ENCODE assay signal across 8 cellular contexts in the genomic region with DNA sequence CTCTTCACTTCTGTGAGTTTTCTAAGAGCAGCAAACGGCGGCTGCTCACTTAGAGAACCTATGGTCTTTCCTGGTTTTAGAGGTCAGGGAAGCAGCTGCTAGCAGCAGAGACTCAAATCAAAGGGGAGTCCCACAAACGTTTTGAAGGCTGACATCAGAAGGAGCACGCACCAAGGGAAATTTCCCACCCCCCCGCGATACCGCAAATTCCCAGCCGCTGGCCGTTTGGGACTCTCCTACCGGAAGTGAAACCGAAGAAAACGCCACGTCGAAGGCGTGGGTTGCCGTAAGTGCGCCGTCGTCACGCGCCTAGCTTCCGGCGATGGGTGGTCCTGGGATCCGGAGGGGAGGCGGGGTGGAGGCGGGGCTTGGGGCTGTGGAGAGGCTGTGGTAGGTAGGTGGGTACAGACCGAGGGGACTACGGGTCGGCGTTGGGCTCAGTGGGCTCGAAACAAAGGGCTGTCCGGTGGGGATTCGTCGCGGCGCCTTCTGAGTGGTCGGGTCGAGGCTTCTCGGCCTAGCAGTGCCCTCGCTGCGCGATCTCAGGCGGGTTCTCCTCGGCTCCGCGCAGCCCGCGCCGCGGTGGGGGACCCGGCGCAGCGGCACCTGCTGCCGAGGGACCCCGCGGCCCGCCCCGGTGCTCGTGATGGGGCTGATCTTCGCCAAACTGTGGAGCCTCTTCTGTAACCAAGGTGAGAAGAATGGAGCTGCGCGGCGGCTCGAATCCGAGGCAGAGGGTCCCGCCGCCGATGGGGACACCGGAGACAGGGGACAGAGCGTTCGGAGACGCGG. TPM values are rescaled to one million over a fixed set of nuclear protein-coding genes. Genes with fewer than 3 reads are reported as not detected.
DNase-seq lines count a peak whose midpoint lies in the region; ATAC-seq and TF ChIP-seq lines count a peak whose summit lies in the region.

A gene with protein sequence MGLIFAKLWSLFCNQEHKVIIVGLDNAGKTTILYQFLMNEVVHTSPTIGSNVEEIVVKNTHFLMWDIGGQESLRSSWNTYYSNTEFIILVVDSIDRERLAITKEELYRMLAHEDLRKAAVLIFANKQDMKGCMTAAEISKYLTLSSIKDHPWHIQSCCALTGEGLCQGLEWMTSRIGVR (plus strand): TSS at position 440 of the 792 bp plus-strand sequence. CDS start 207 bp downstream, at position 647.

- peak within 1 kb of the TSS; percentile 95 for H4K91ac ChIP-seq in IMR-90 (ENCODE audit: insufficient read depth, low read depth, low read length)

- peak within 1 kb of the TSS; percentile 90; the same call in 2 of the 3 replicates for H2BK15ac ChIP-seq in IMR-90 (ENCODE audit: low read depth, low read length)

- H3K4ac ChIP-seq in IMR-90 (ENCODE audit: low read depth, low read length): peak within 1 kb of the TSS; percentile 92

- peak within 1 kb of the TSS; percentile 74 for H3K18ac ChIP-seq in IMR-90 (ENCODE audit: low read depth, low read length)

- peak; percentile 66 for DNase-seq in DMS 273 treated with DMSO at 0.1 percent for 48 hours (lab: John Stamatoyannopoulos, UW)
- DNase-seq in IMR-90: peak; percentile 99
- peak; percentile 97 for DNase-seq in OCI-M1 (lab: John Stamatoyannopoulos, UW)
- DNase-seq in activated T-cell treated with anti-CD3 and anti-CD28 coated beads, Interleukin-2, amount 50 U/mL, for 1 hour: peak; percentile 94
- DNase-seq in epithelial cell of proximal tubule (ENCODE audit: low read depth): peak; percentile 82
- peak; percentile 97 for DNase-seq in mucosa of gallbladder (ENCODE audit: low spot score)
- DNase-seq in stimulated activated CD8-positive, alpha-beta memory T cell treated with anti-CD3 and anti-CD28 coated beads, Interleukin-4, amount 100 ng/mL, for 4 hours (ENCODE audit: low read depth in 2 of 2, low spot score in 1 of 2): peak; percentile 95

- peaks cover 3% of the 10 kb centered on the region; the same call in 1 of the 2 replicates for H3K36me3 ChIP-seq in IMR-90 (ENCODE audit: control insufficient read depth, insufficient read depth, low read length)

- no peaks in the 10 kb centered on the region; the same call in 1 of the 2 replicates for H3K4me1 ChIP-seq in IMR-90 (ENCODE audit: control insufficient read depth, insufficient read depth, low read length)

- peak within 1 kb of the TSS; percentile 95 for H3K4me3 ChIP-seq in IMR-90 (ENCODE audit: insufficient read depth, low read depth, low read length)
- peak within 1 kb of the TSS; percentile 97 for H3K4me3 ChIP-seq in epithelial cell of proximal tubule (ENCODE audit: low read depth, low read length)

- in situ Hi-C loops in IMR-90 (cut with MboI; ENCODE audit: low sequenced_read_pairs): no loop called here

- H4K20me1 ChIP-seq in IMR-90 (ENCODE audit: insufficient read depth, low read length): peaks cover 12% of the 10 kb centered on the region; the same call in 1 of the 2 replicates

- peak within 1 kb of the TSS; percentile 76 for H2AK5ac ChIP-seq in IMR-90 (ENCODE audit: low read depth, low read length)

- peak within 1 kb of the TSS; percentile 84 for H2BK120ac ChIP-seq in IMR-90 (ENCODE audit: low read depth, low read length)

- peak within 1 kb of the TSS; percentile 94 for H3K56ac ChIP-seq in IMR-90 (ENCODE audit: extremely low read depth, insufficient read depth, low read length)

- peak within 1 kb of the TSS; percentile 92 for H2BK5ac ChIP-seq in IMR-90 (ENCODE audit: low read depth, low read length, poor library complexity, severe bottlenecking)

- H3K23ac ChIP-seq in IMR-90 (ENCODE audit: low read depth, low read length): peak within 1 kb of the TSS; percentile 95

- H3K27ac ChIP-seq in IMR-90 (ENCODE audit: insufficient read depth, low read length): peak within 1 kb of the TSS; percentile 90

- H4K8ac ChIP-seq in IMR-90 (ENCODE audit: low read depth in 2 of 2, low read length in 2 of 2): peak within 1 kb of the TSS; percentile 88 to 96

- TF ChIP-seq RAD21 in IMR-90 (IDR thresholded peaks at IDR 0.05; ENCODE audit: low read length): no peak

- no peaks in the 10 kb centered on the region for H3K27me3 ChIP-seq in IMR-90 (ENCODE audit: control insufficient read depth, insufficient read depth, low read length)

- peak within 1 kb of the TSS; percentile 97 for H3K9ac ChIP-seq in IMR-90 (ENCODE audit: low read depth, low read length)

- CTCF ChIA-PET in IMR-90 (lab: Yijun Ruan, JAX): no interaction called here

- 0% methylated on average over 12 of the region's 73 CpGs; no CpG with 5 or more reads in 1 of the 2 experiments for WGBS in IMR-90 (ENCODE audit: extremely low coverage in 2 of 2, insufficient read length in 1 of 2), 2 experiments

- no TSS peak for BruUV-seq in IMR-90 (replicated peaks; lab: Mats Ljungman, UMichigan)

- H4K5ac ChIP-seq in IMR-90 (ENCODE audit: low read depth, low read length): peak within 1 kb of the TSS; percentile 81

- TF ChIP-seq CTCF in IMR-90 (conservative IDR thresholded peaks at IDR 0.05; ENCODE audit: low read depth, low read length) (no peak), epithelial cell of proximal tubule (conservative IDR thresholded peaks at IDR 0.05; ENCODE audit: low read depth, low read length) (peak; percentile 6)

- H3K79me1 ChIP-seq in IMR-90 (ENCODE audit: low read depth in 1 of 2, low read length in 2 of 2): peaks cover 7 to 28% of the 10 kb centered on the region in 2 experiments

- intact Hi-C loops in IMR-90 (cut with micrococcal nuclease): loop anchor here (2.0 kb wide), 1 partner anchor 238 kb away; no protein-coding TSS in a partner anchor

- peak; percentile 97 for TF ChIP-seq POLR2A in IMR-90 (IDR thresholded peaks at IDR 0.05; ENCODE audit: low read depth, low read length)

- peak within 1 kb of the TSS; percentile 97 for H2AFZ ChIP-seq in IMR-90 (replicated peaks; ENCODE audit: low read length, poor library complexity)

- peak; percentile 87 for ATAC-seq in GM21528 (IDR thresholded peaks at IDR 0.05; ENCODE audit: low FRiP score, unreplicated experiment)
- ATAC-seq in IMR-90 (ENCODE audit: low read depth): peak; percentile 98

- POLR2A ChIA-PET in IMR-90 (lab: Charles Lee; ENCODE audit: unreplicated experiment): interaction anchor here (0.6 kb wide), 4 partner anchors 41 to 1998 kb away, joined by 7 to 14 read pairs (median 10); no protein-coding TSS in a partner anchor

- peak within 1 kb of the TSS; percentile 97 for H2AK9ac ChIP-seq in IMR-90 (replicated peaks; ENCODE audit: low read depth, low read length, poor library complexity)

- peak within 1 kb of the TSS; percentile 96 for H3K14ac ChIP-seq in IMR-90 (replicated peaks; ENCODE audit: low read depth, low read length)

- no peaks in the 10 kb centered on the region for H3K9me3 ChIP-seq in IMR-90 (ENCODE audit: control insufficient read depth, insufficient read depth, low read length)

- peaks cover 3% of the 10 kb centered on the region; the same call in 1 of the 2 replicates for H3K9me1 ChIP-seq in IMR-90 (ENCODE audit: insufficient read depth, low read length)

- H3K4me2 ChIP-seq in IMR-90 (ENCODE audit: low read depth, low read length): peak within 1 kb of the TSS; percentile 97

- H2BK20ac ChIP-seq in IMR-90 (ENCODE audit: low read depth, low read length): peak within 1 kb of the TSS; percentile 19

- dilution Hi-C loops in IMR-90 (cut with HindIII; ENCODE audit: low sequenced_read_pairs, unreplicated experiment): no loop called here

TF ChIP-seq in IMR-90, 13 proteins besides CTCF, POLR2A, EP300 and RAD21:
- TF ChIP-seq, protein P1, sequence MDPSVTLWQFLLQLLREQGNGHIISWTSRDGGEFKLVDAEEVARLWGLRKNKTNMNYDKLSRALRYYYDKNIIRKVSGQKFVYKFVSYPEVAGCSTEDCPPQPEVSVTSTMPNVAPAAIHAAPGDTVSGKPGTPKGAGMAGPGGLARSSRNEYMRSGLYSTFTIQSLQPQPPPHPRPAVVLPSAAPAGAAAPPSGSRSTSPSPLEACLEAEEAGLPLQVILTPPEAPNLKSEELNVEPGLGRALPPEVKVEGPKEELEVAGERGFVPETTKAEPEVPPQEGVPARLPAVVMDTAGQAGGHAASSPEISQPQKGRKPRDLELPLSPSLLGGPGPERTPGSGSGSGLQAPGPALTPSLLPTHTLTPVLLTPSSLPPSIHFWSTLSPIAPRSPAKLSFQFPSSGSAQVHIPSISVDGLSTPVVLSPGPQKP (IDR thresholded peaks at IDR 0.05; ENCODE audit: borderline replicate concordance, low read depth, low read length): peak; percentile 69; the same call in 1 of the 2 replicates
- TF ChIP-seq SMC3 (IDR thresholded peaks at IDR 0.05; ENCODE audit: low read depth, low read length): no peak
- no peak for TF ChIP-seq MAFK (IDR thresholded peaks at IDR 0.05; ENCODE audit: low read depth, low read length)
- TF ChIP-seq CEBPB (IDR thresholded peaks at IDR 0.05; ENCODE audit: low read depth, low read length): peak; percentile 49; the same call in 1 of the 2 replicates
- TF ChIP-seq MXI1 (IDR thresholded peaks at IDR 0.05; ENCODE audit: borderline replicate concordance, low read depth, low read length): 0 out of 2 replicates have a peak, but pooled peaks have one; percentile 34
- TF ChIP-seq BHLHE40 (IDR thresholded peaks at IDR 0.05; ENCODE audit: low read depth, low read length): peak; percentile 91
- no peak for TF ChIP-seq FOS (IDR thresholded peaks at IDR 0.05; ENCODE audit: low read depth, low read length)
- peak; percentile 68 for TF ChIP-seq MAZ (IDR thresholded peaks at IDR 0.05; ENCODE audit: borderline replicate concordance, low read depth, low read length)
- TF ChIP-seq RFX5 (IDR thresholded peaks at IDR 0.05; ENCODE audit: low read depth, low read length): no peak
- no peak; the same call in 1 of the 2 replicates for TF ChIP-seq CHD1 (IDR thresholded peaks at IDR 0.05; ENCODE audit: low read depth, low read length)
- TF ChIP-seq, protein P2, sequence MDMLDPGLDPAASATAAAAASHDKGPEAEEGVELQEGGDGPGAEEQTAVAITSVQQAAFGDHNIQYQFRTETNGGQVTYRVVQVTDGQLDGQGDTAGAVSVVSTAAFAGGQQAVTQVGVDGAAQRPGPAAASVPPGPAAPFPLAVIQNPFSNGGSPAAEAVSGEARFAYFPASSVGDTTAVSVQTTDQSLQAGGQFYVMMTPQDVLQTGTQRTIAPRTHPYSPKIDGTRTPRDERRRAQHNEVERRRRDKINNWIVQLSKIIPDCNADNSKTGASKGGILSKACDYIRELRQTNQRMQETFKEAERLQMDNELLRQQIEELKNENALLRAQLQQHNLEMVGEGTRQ (IDR thresholded peaks at IDR 0.05; ENCODE audit: low read depth, low read length): peak; percentile 60
- no peak for TF ChIP-seq RCOR1 (IDR thresholded peaks at IDR 0.05; ENCODE audit: insufficient replicate concordance, low read length)
- TF ChIP-seq NFE2L2 (IDR thresholded peaks at IDR 0.05; ENCODE audit: low read depth, low read length): no peak

RNA-seq across cellular contexts. Expression of the gene that starts here (rescaled TPM):
- total RNA-seq in IMR-90 (2012; rRNA removed) (12.0 and 32.8 TPM in 2 replicates), epithelial cell of proximal tubule (20.6 and 22.4 TPM in 2 replicates), mucosa of gallbladder (15.0 TPM)
- polyA plus RNA-seq in IMR-90 (2012; rRNA removed): 4.8 and 5.9 TPM in 2 replicates
- polyA plus RNA-seq in IMR-90 (2012; cell fraction: cytosol; rRNA removed): 0.69 and 0.88 TPM in 2 replicates
- 3.1 and 41.9 TPM in 2 replicates for polyA plus RNA-seq in IMR-90 (2012; cell fraction: nucleus; rRNA removed; ENCODE audit: low replicate concordance)

Comparison
In these comparisons a context has a peak if more than half of its experiments do, and no peak if none do; other contexts are left out.
1. Peak in every context shown above with its lines: DNase-seq, ATAC-seq, H3K4me3 ChIP-seq and H3K27ac ChIP-seq.